Comparison of ENCODE assay signal across 15 cellular contexts in genomic region chr15:89809787-89810148, GRCh38. TPM values are rescaled to one million over a fixed set of nuclear protein-coding genes. Genes with fewer than 3 reads are reported as not detected.
A peak's percentile ranks its signal among the peaks of the same experiment; 100 is the strongest.
DNase-seq lines count a peak whose midpoint lies in the region; ATAC-seq and TF ChIP-seq lines count a peak whose summit lies in the region.
"Had no signal": no experiment of that assay in that cellular context is flagged by ENCODE, and none has a peak within 500 bp of the region (broad histone marks: within the 10 kb centered on the region; RNA-seq: fewer than 3 reads in every experiment).

No MANE protein-coding gene starts in this region.

- H3K4me1 Mint-ChIP-seq in stimulated activated naive CD8-positive, alpha-beta T cell treated with anti-CD3 and anti-CD28 coated beads, Interleukin-15, amount 100 ng/mL, for 72 hours = peaks cover 16% of the 10 kb centered on the region
- H3K4me1 Mint-ChIP-seq in nephron (peaks cover 29% of the 10 kb centered on the region), natural killer cell (peaks cover 0 to 5% of the 10 kb centered on the region in 2 donors)

- TF ChIP-seq POLR2A in breast epithelium (IDR thresholded peaks at IDR 0.05) = no peak

- intact Hi-C loops in breast epithelium (cut with DNase I; ENCODE audit: low total_unique reads) = no loop called here
- intact Hi-C loops in natural killer cell (cut with micrococcal nuclease) = no loop called here

- H3K27ac ChIP-seq in breast epithelium = peak overlapping the region; percentile 35 to 40

- TF ChIP-seq CTCF in breast epithelium (IDR thresholded peaks at IDR 0.05) (no peak), nephron (IDR thresholded peaks at IDR 0.05; ENCODE audit: unreplicated experiment in 3 of 3) (no peak), natural killer cell (IDR thresholded peaks at IDR 0.05) (no peak)

- no peak overlapping the region for H3K4me3 Mint-ChIP-seq in stimulated activated naive CD8-positive, alpha-beta T cell treated with anti-CD3 and anti-CD28 coated beads, Interleukin-15, amount 100 ng/mL, for 72 hours
- H3K4me3 Mint-ChIP-seq in nephron (no peak overlapping the region), natural killer cell (no peak overlapping the region)
- H3K4me3 Mint-ChIP-seq: CD4-positive, CD25-positive, alpha-beta regulatory T cell had no signal

- DNase-seq in stimulated activated naive CD8-positive, alpha-beta T cell treated with anti-CD3 and anti-CD28 coated beads, Interleukin-15, amount 100 ng/mL, for 72 hours = no peak
- DNase-seq in stimulated activated naive CD8-positive, alpha-beta T cell treated with anti-CD3 and anti-CD28 coated beads, Interleukin-15, Interleukin-2, amounts not matched to agents 100 U/mL and 50 U/mL, for 24 hours = no peak
- DNase-seq in breast epithelium (ENCODE audit: low spot score in 2 of 2) (no peak), natural killer cell (no peak)
- DNase-seq: AML-193; Calu3; CD4-positive, CD25-positive, alpha-beta regulatory T cell; Right ventricle myocardium superior had no signal

- H3K4me1 ChIP-seq in breast epithelium = no peaks in the 10 kb centered on the region

- ATAC-seq in stimulated activated naive CD8-positive, alpha-beta T cell treated with anti-CD3 and anti-CD28 coated beads, Interleukin-15, amount 100 ng/mL, for 72 hours = no peak
- no peak for ATAC-seq in stimulated activated naive CD8-positive, alpha-beta T cell treated with anti-CD3 and anti-CD28 coated beads, Interleukin-15, Interleukin-2, amounts not matched to agents 100 U/mL and 50 U/mL, for 24 hours
- ATAC-seq in HG03175 (IDR thresholded peaks at IDR 0.05; ENCODE audit: unreplicated experiment) (no peak), HG03097 (IDR thresholded peaks at IDR 0.05; ENCODE audit: low FRiP score, unreplicated experiment) (no peak), GM18517 (IDR thresholded peaks at IDR 0.05; ENCODE audit: unreplicated experiment) (no peak), natural killer cell (no peak)
- ATAC-seq: A549, K562 had no signal

- no peaks in the 10 kb centered on the region for H3K9me3 Mint-ChIP-seq in stimulated activated naive CD8-positive, alpha-beta T cell treated with anti-CD3 and anti-CD28 coated beads, Interleukin-15, amount 100 ng/mL, for 72 hours
- no peaks in the 10 kb centered on the region for H3K9me3 Mint-ChIP-seq in nephron
- no peaks in the 10 kb centered on the region for H3K9me3 Mint-ChIP-seq in natural killer cell
- H3K9me3 Mint-ChIP-seq: CD4-positive, CD25-positive, alpha-beta regulatory T cell had no signal

- H3K27ac Mint-ChIP-seq in stimulated activated naive CD8-positive, alpha-beta T cell treated with anti-CD3 and anti-CD28 coated beads, Interleukin-15, amount 100 ng/mL, for 72 hours = peak overlapping the region; percentile 5 to 16
- H3K27ac Mint-ChIP-seq in nephron (peak overlapping the region in 2 of 3 experiments; percentile 90 to 99), natural killer cell (no peak overlapping the region)
- H3K27ac Mint-ChIP-seq: CD4-positive, CD25-positive, alpha-beta regulatory T cell had no signal

- peaks cover 0 to 9% of the 10 kb centered on the region in 2 donors for H3K27me3 ChIP-seq in breast epithelium

- H3K36me3 ChIP-seq in breast epithelium = no peaks in the 10 kb centered on the region

- peaks cover 27% of the 10 kb centered on the region for H3K27me3 Mint-ChIP-seq in stimulated activated naive CD8-positive, alpha-beta T cell treated with anti-CD3 and anti-CD28 coated beads, Interleukin-15, amount 100 ng/mL, for 72 hours
- H3K27me3 Mint-ChIP-seq in nephron (ENCODE audit: low read depth) (peaks cover 33% of the 10 kb centered on the region), natural killer cell (ENCODE audit: low read depth in 2 of 2) (peaks cover 7 to 12% of the 10 kb centered on the region in 2 donors)

- no peak overlapping the region for H3K4me3 ChIP-seq in breast epithelium
- H3K4me3 ChIP-seq: A549, K562 had no signal

- H3K9me3 ChIP-seq in breast epithelium = no peaks in the 10 kb centered on the region
- H3K9me3 ChIP-seq: A549 had no signal

- no peaks in the 10 kb centered on the region for H3K36me3 Mint-ChIP-seq in nephron (ENCODE audit: low read depth)
- no peaks in the 10 kb centered on the region for H3K36me3 Mint-ChIP-seq in natural killer cell
- H3K36me3 Mint-ChIP-seq: CD4-positive, CD25-positive, alpha-beta regulatory T cell had no signal

RNA-seq across cellular contexts. Expression of gene ANPEP, which starts 4.9 kb away (rescaled TPM):
- 100 to 1,000 TPM in 2 of 3 donors, 10 to 100 TPM in 1; 26.5 to 129 (median 106) TPM for total RNA-seq in breast epithelium
- total RNA-seq in natural killer cell = 10 to 100 TPM in 2 of 3 donors, 1 to 10 TPM in 1; 1.6 to 33.9 (median 10.9) TPM

RNA-seq across cellular contexts. Expression of gene MESP2, which starts 33.6 kb away (rescaled TPM):
- total RNA-seq in breast epithelium (1 to 10 TPM in 1 of 3 donors, under 1 TPM in 1, not detected in 1; 0.64 to 2.3 TPM), natural killer cell (not detected)
- total RNA-seq: Calu3; CD4-positive, CD25-positive, alpha-beta regulatory T cell; HT1080 had no signal

RNA-seq across cellular contexts. Expression of gene MESP1, which starts 58.7 kb away (rescaled TPM):
- total RNA-seq in breast epithelium (10 to 100 TPM in 1 of 3 donors, 1 to 10 TPM in 2; 5.9 to 12.8 (median 6.2) TPM), natural killer cell (1 to 10 TPM in 2 of 3 donors, under 1 TPM in 1; 0.45 to 2.9 (median 2.5) TPM)

Comparison
In these comparisons a context has a peak if more than half of its experiments do, and no peak if none do; other contexts are left out.
1. H3K27ac Mint-ChIP-seq: peak in stimulated activated naive CD8-positive, alpha-beta T cell treated with anti-CD3 and anti-CD28 coated beads, Interleukin-15, amount 100 ng/mL, for 72 hours (2 of 2) and nephron (2 of 3); none in natural killer cell (0 of 2).